Comparison of ENCODE assay signal across 10 cellular contexts in genomic region chr1:160726114-160726497, GRCh38. TPM values are rescaled to one million over a fixed set of nuclear protein-coding genes. Genes with fewer than 3 reads are reported as not detected.
A peak's percentile ranks its signal among the peaks of the same experiment; 100 is the strongest.
DNase-seq lines count a peak whose midpoint lies in the region; ATAC-seq, FAIRE-seq and TF ChIP-seq lines count a peak whose summit lies in the region.
"Had no signal": no experiment of that assay in that cellular context is flagged by ENCODE, and none has a peak within 500 bp of the region (broad histone marks: within the 10 kb centered on the region; RNA-seq: fewer than 3 reads in every experiment).

No MANE protein-coding gene starts in this region.

- peaks cover 21% of the 10 kb centered on the region for H3K4me1 Mint-ChIP-seq in activated CD8-positive, alpha-beta memory T cell treated with anti-CD3 and anti-CD28 coated beads, Interleukin-2, amount 10 ng/mL, durations not matched to agents 7 days and 5 days

- FAIRE-seq in GM12892 (lab: Jason Lieb, UNC): peak; percentile 70
- FAIRE-seq: pancreas had no signal

- peaks cover 1% of the 10 kb centered on the region for H3K36me3 Mint-ChIP-seq in activated CD8-positive, alpha-beta memory T cell treated with anti-CD3 and anti-CD28 coated beads, Interleukin-2, amount 10 ng/mL, durations not matched to agents 7 days and 5 days

- no peaks in the 10 kb centered on the region for H3K9me3 ChIP-seq in HCT116 (ENCODE audit: control insufficient read depth in 1 of 2, insufficient read depth in 1 of 2, low read depth in 1 of 2, low read length in 2 of 2)
- H3K9me3 ChIP-seq in OCI-LY1 (ENCODE audit: low read length): no peaks in the 10 kb centered on the region
- H3K9me3 ChIP-seq in iPS-20b (ENCODE audit: insufficient read depth, low read depth, low read length): peaks cover 6% of the 10 kb centered on the region; the same call in 1 of the 2 replicates
- H3K9me3 ChIP-seq: pancreas had no signal

- H3K27me3 ChIP-seq in HCT116 (ENCODE audit: insufficient read depth, low read length): no peaks in the 10 kb centered on the region
- H3K27me3 ChIP-seq in OCI-LY1 (ENCODE audit: insufficient read depth, low read length): no peaks in the 10 kb centered on the region
- no peaks in the 10 kb centered on the region for H3K27me3 ChIP-seq in iPS-20b (ENCODE audit: insufficient read depth, low read length)
- H3K27me3 ChIP-seq: pancreas had no signal

- CTCF ChIA-PET in HCT116 (lab: Charles Lee): interaction anchor here (2.8 to 4.2 kb wide), 2 partner anchors 105 to 227 kb away, joined by 16 to 46 read pairs; partner anchors contain the start of gene ITLN2
- CTCF ChIA-PET in activated CD8-positive, alpha-beta memory T cell treated with anti-CD3 and anti-CD28 coated beads, Interleukin-2, amount 10 ng/mL, durations not matched to agents 7 days and 5 days (lab: Charles Lee): interaction anchor here (1.1 to 12.5 kb wide), 18 partner anchors 12 to 264 kb away, joined by 4 to 292 read pairs (median 20); partner anchors contain the start of genes CD48, ITLN2 and SLAMF7

- TF ChIP-seq POLR2A in GM12892 (IDR thresholded peaks at IDR 0.05; ENCODE audit: low read depth, low read length) (peak; percentile 68), HCT116 (IDR thresholded peaks at IDR 0.05; ENCODE audit: borderline replicate concordance, extremely low read depth, insufficient read depth, insufficient read length) (no peak)

- H3K9ac ChIP-seq in HCT116 (ENCODE audit: low read length) (no peak overlapping the region), OCI-LY1 (ENCODE audit: low read length) (peak overlapping the region; percentile 43), iPS-20b (ENCODE audit: low read depth, low read length) (peak overlapping the region; percentile 66; the same call in 1 of the 2 replicates)

- H2AFZ ChIP-seq in HCT116 (ENCODE audit: low read depth, low read length, poor library complexity, severe bottlenecking): peak overlapping the region; percentile 91
- H2AFZ ChIP-seq in OCI-LY1 (ENCODE audit: low read length): no peak overlapping the region

- DNase-seq in GM12892 (ENCODE audit: insufficient read length): no peak
- DNase-seq in HCT116 (ENCODE audit: low read depth, low spot score): no peak
- DNase-seq in stimulated activated CD4-positive, alpha-beta T cell treated with anti-CD3 and anti-CD28 coated beads, Interleukin-2, amount 100 ng/mL, for 24 hours: no peak
- no peak for DNase-seq in activated CD8-positive, alpha-beta memory T cell treated with anti-CD3 and anti-CD28 coated beads, Interleukin-2, amount 10 ng/mL, durations not matched to agents 7 days and 5 days
- DNase-seq in Ammon's horn (ENCODE audit: low spot score): no peak
- DNase-seq in substantia nigra (lab: John Stamatoyannopoulos, UW): no peak
- DNase-seq: cerebellar nuclear complex had no signal

- no peak overlapping the region for H3K4me3 ChIP-seq in HCT116 (replicated peaks in 1 of 2; ENCODE audit: low read depth in 1 of 2, low read length in 2 of 2)
- no peak overlapping the region for H3K4me3 ChIP-seq in OCI-LY1 (ENCODE audit: low read depth, low read length, poor library complexity, severe bottlenecking)
- H3K4me3 ChIP-seq in iPS-20b (ENCODE audit: low read length): no peak overlapping the region
- H3K4me3 ChIP-seq: pancreas had no signal

- intact Hi-C loops in HCT116 (cut with micrococcal nuclease): loop anchor here (1.0 to 10.0 kb wide), 4 partner anchors 51 to 419 kb away; no protein-coding TSS in a partner anchor

- ATAC-seq in HCT116: peak; percentile 10; the same call in 1 of the 2 replicates
- ATAC-seq in activated CD8-positive, alpha-beta memory T cell treated with anti-CD3 and anti-CD28 coated beads, Interleukin-2, amount 10 ng/mL, durations not matched to agents 7 days and 5 days: no peak

- no peak overlapping the region for H3K4me2 ChIP-seq in HCT116 (ENCODE audit: low read length)
- peak overlapping the region; percentile 32; the same call in 1 of the 2 replicates for H3K4me2 ChIP-seq in OCI-LY1 (ENCODE audit: low read length)

- H4K20me1 ChIP-seq in HCT116 (ENCODE audit: insufficient read depth) (no peaks in the 10 kb centered on the region), OCI-LY1 (ENCODE audit: insufficient read depth, low read length) (no peaks in the 10 kb centered on the region)

- TF ChIP-seq CTCF in HCT116 (IDR thresholded peaks at IDR 0.05 in 2 of 3, conservative IDR thresholded peaks at IDR 0.05 in 1 of 3; ENCODE audit: borderline replicate concordance in 1 of 3, insufficient read depth in 1 of 3, low read depth in 2 of 3, low read length in 2 of 3): no peak
- TF ChIP-seq CTCF in OCI-LY1 (IDR thresholded peaks at IDR 0.05; ENCODE audit: low read length): no peak

- no peaks in the 10 kb centered on the region for H3K36me3 ChIP-seq in HCT116 (ENCODE audit: control insufficient read depth in 1 of 2, insufficient read depth in 2 of 2, low read length in 2 of 2)
- no peaks in the 10 kb centered on the region for H3K36me3 ChIP-seq in OCI-LY1 (ENCODE audit: insufficient read depth, low read length)
- H3K36me3 ChIP-seq in iPS-20b (ENCODE audit: insufficient read depth, low read depth, low read length): no peaks in the 10 kb centered on the region
- H3K36me3 ChIP-seq: pancreas had no signal

- no peaks in the 10 kb centered on the region for H3K9me3 Mint-ChIP-seq in activated CD8-positive, alpha-beta memory T cell treated with anti-CD3 and anti-CD28 coated beads, Interleukin-2, amount 10 ng/mL, durations not matched to agents 7 days and 5 days (ENCODE audit: low read depth)

- H3K9me2 ChIP-seq in HCT116 (ENCODE audit: insufficient read depth) (no peaks in the 10 kb centered on the region), OCI-LY1 (ENCODE audit: low read depth, low read length) (no peaks in the 10 kb centered on the region)

- RAD21 ChIA-PET in HCT116 (lab: Charles Lee; ENCODE audit: low non-redundant PET in 1 of 2, low total read pairs in 2 of 2, uncharacterized antibody in 2 of 2, unreplicated experiment in 2 of 2): no interaction called here

- H3K27ac ChIP-seq in HCT116 (ENCODE audit: low read depth, low read length): 0 out of 2 replicates have a peak overlapping the region, but pooled peaks have one; percentile 11
- peak overlapping the region; percentile 33 for H3K27ac ChIP-seq in OCI-LY1 (ENCODE audit: low read depth, low read length, poor library complexity, severe bottlenecking)
- no peak overlapping the region for H3K27ac ChIP-seq in iPS-20b (ENCODE audit: low read length)
- no peak overlapping the region for H3K27ac ChIP-seq in substantia nigra (ENCODE audit: low read depth, low read length, poor library complexity, severe bottlenecking)
- H3K27ac ChIP-seq: pancreas had no signal

- H3F3A ChIP-seq in OCI-LY1 (ENCODE audit: insufficient read depth, low read length): no peaks in the 10 kb centered on the region

- no peak for TF ChIP-seq RAD21 in HCT116 (IDR thresholded peaks at IDR 0.05; ENCODE audit: low read depth)

- POLR2A ChIA-PET in HCT116 (lab: Charles Lee): interaction anchor here (1.1 kb wide), 1 partner anchor 228 kb away, joined by 3 read pairs; no protein-coding TSS in a partner anchor

- no peak overlapping the region for H3K27ac Mint-ChIP-seq in activated CD8-positive, alpha-beta memory T cell treated with anti-CD3 and anti-CD28 coated beads, Interleukin-2, amount 10 ng/mL, durations not matched to agents 7 days and 5 days

- H3K4me3 Mint-ChIP-seq in activated CD8-positive, alpha-beta memory T cell treated with anti-CD3 and anti-CD28 coated beads, Interleukin-2, amount 10 ng/mL, durations not matched to agents 7 days and 5 days: no peak overlapping the region

- H3K27me3 Mint-ChIP-seq in activated CD8-positive, alpha-beta memory T cell treated with anti-CD3 and anti-CD28 coated beads, Interleukin-2, amount 10 ng/mL, durations not matched to agents 7 days and 5 days: no peaks in the 10 kb centered on the region

- H3K79me2 ChIP-seq in HCT116 (ENCODE audit: insufficient read depth, low read length) (no peaks in the 10 kb centered on the region), OCI-LY1 (ENCODE audit: insufficient read depth, low read length) (no peaks in the 10 kb centered on the region)

- H3K4me1 ChIP-seq in HCT116 (ENCODE audit: control insufficient read depth in 1 of 2, insufficient read depth in 2 of 2, low read length in 2 of 2): peaks cover 6 to 14% of the 10 kb centered on the region in 2 experiments; a peak in 3 of 4 replicates
- H3K4me1 ChIP-seq in OCI-LY1 (ENCODE audit: insufficient read depth, low read length, severe bottlenecking): peaks cover 45% of the 10 kb centered on the region
- H3K4me1 ChIP-seq in iPS-20b (ENCODE audit: insufficient read depth, low read length): peaks cover 10% of the 10 kb centered on the region; the same call in 1 of the 2 replicates
- H3K4me1 ChIP-seq: pancreas had no signal

- BruUV-seq in HCT116 (replicated peaks; lab: Mats Ljungman, UMichigan): no TSS peak

TF ChIP-seq in HCT116, 20 proteins besides CTCF, POLR2A, EP300 and RAD21:
- TF ChIP-seq TCF7L2 (IDR thresholded peaks at IDR 0.05; ENCODE audit: borderline replicate concordance, extremely low read depth, insufficient read depth, insufficient read length): no peak

RNA-seq across cellular contexts. Expression of gene SLAMF7, which starts 12.9 kb away (rescaled TPM):
- polyA plus RNA-seq in GM12892 (2012; ENCODE audit: missing spikeins): 149 TPM
- 0.34 TPM for total RNA-seq in HCT116 (2021; ENCODE audit: unreplicated experiment)
- polyA plus RNA-seq in HCT116 (2012): 0.07 and 0.20 TPM in 2 replicates
- 100 to 1,000 TPM; 107 to 126 TPM for total RNA-seq in activated CD8-positive, alpha-beta memory T cell treated with anti-CD3 and anti-CD28 coated beads, Interleukin-2, amount 10 ng/mL, durations not matched to agents 7 days and 5 days

RNA-seq across cellular contexts. Expression of gene CD48, which starts 14.5 kb away (rescaled TPM):
- 745 TPM for polyA plus RNA-seq in GM12892 (2012; ENCODE audit: missing spikeins)
- 0.20 TPM for total RNA-seq in HCT116 (2021; ENCODE audit: unreplicated experiment)
- polyA plus RNA-seq in HCT116 (2012): not detected in 2 replicates
- total RNA-seq in activated CD8-positive, alpha-beta memory T cell treated with anti-CD3 and anti-CD28 coated beads, Interleukin-2, amount 10 ng/mL, durations not matched to agents 7 days and 5 days: 100 to 1,000 TPM; 304 to 332 TPM

Comparison
In these comparisons a context has a peak if more than half of its experiments do, and no peak if none do; other contexts are left out.
1. H3K27ac ChIP-seq: peak in HCT116 (single experiment) and OCI-LY1 (single experiment); none in iPS-20b (single experiment) and substantia nigra (single experiment).
2. RNA of gene SLAMF7, which starts 12.9 kb away (total RNA-seq): 107 to 126 TPM in activated CD8-positive, alpha-beta memory T cell treated with anti-CD3 and anti-CD28 coated beads, Interleukin-2, amount 10 ng/mL, durations not matched to agents 7 days and 5 days; 0.34 TPM in HCT116 (single experiment); every median in the first group is over 10 times any median in the second.
3. RNA of gene CD48, which starts 14.5 kb away (total RNA-seq): 304 to 332 TPM in activated CD8-positive, alpha-beta memory T cell treated with anti-CD3 and anti-CD28 coated beads, Interleukin-2, amount 10 ng/mL, durations not matched to agents 7 days and 5 days; 0.20 TPM in HCT116 (single experiment); every median in the first group is over 100 times any median in the second.